In genomic region chr7:27134392-27134791, GRCh38 we compare ENCODE assay signal across 11 cellular contexts. TPM values are rescaled to one million over a fixed set of nuclear protein-coding genes. Genes with fewer than 3 reads are reported as not detected.
DNase-seq lines count a peak whose midpoint lies in the region; ATAC-seq and TF ChIP-seq lines count a peak whose summit lies in the region.
"Had no signal": no experiment of that assay in that cellular context is flagged by ENCODE, and none has a peak within 500 bp of the region (broad histone marks: within the 10 kb centered on the region; RNA-seq: fewer than 3 reads in every experiment).

No MANE protein-coding gene starts in this region.

- peaks cover 3% of the 10 kb centered on the region for H3K9me3 Mint-ChIP-seq in activated CD4-positive, alpha-beta T cell treated with anti-CD3 and anti-CD28 coated beads, Interleukin-2, amount 10 ng/mL, durations not matched to agents 24 days and 14 days

- peaks cover 0 to 99% (median 52%) of the 10 kb centered on the region in 3 donors for H3K27me3 ChIP-seq in stomach

- WGBS in stomach, 5 donors = 30 to 67% (median 48%) methylated on average over 2 of the region's 2 CpGs

- TF ChIP-seq CTCF in stomach (IDR thresholded peaks at IDR 0.05) = no peak

- H3K27ac ChIP-seq in stomach = peak overlapping the region in 4 of 5 donors; percentile 39 to 99 (median 95)

- peaks cover 14% of the 10 kb centered on the region for H3K4me1 Mint-ChIP-seq in activated CD4-positive, alpha-beta T cell treated with anti-CD3 and anti-CD28 coated beads, Interleukin-2, amount 10 ng/mL, durations not matched to agents 24 days and 14 days

- no peak overlapping the region for H3K4me3 ChIP-seq in stomach

- no peak for TF ChIP-seq POLR2A in stomach (IDR thresholded peaks at IDR 0.05)

- no peak overlapping the region for H3K27ac Mint-ChIP-seq in activated CD4-positive, alpha-beta T cell treated with anti-CD3 and anti-CD28 coated beads, Interleukin-2, amount 10 ng/mL, durations not matched to agents 24 days and 14 days
- H3K27ac Mint-ChIP-seq: activated CD4-positive, alpha-beta T cell treated with anti-CD3 and anti-CD28 coated beads, Interleukin-2, amount 10 ng/mL, durations not matched to agents 7 days and 5 days had no signal

- no peak for TF ChIP-seq EP300 in stomach (IDR thresholded peaks at IDR 0.05)

- no peaks in the 10 kb centered on the region for H3K9me3 ChIP-seq in stomach

- H3K4me1 ChIP-seq in stomach = peaks cover 0 to 80% (median 38%) of the 10 kb centered on the region in 4 donors

- peaks cover 47% of the 10 kb centered on the region for H3K27me3 Mint-ChIP-seq in activated CD4-positive, alpha-beta T cell treated with anti-CD3 and anti-CD28 coated beads, Interleukin-2, amount 10 ng/mL, durations not matched to agents 24 days and 14 days

- intact Hi-C loops in activated CD4-positive, alpha-beta T cell treated with anti-CD3 and anti-CD28 coated beads, Interleukin-2, amount 10 ng/mL, durations not matched to agents 24 days and 14 days (cut with micrococcal nuclease) = loop anchor here (2.0 to 5.0 kb wide), 2 partner anchors 16 to 37 kb away; partner anchors contain the start of gene HOXA1
- intact Hi-C loops in stomach (cut with DNase I; ENCODE audit: low total_unique reads) = no loop called here

- peaks cover under 1% of the 10 kb centered on the region for H3K36me3 Mint-ChIP-seq in activated CD4-positive, alpha-beta T cell treated with anti-CD3 and anti-CD28 coated beads, Interleukin-2, amount 10 ng/mL, durations not matched to agents 24 days and 14 days (ENCODE audit: low read depth)

- ATAC-seq in HG02759 (IDR thresholded peaks at IDR 0.05; ENCODE audit: unreplicated experiment) = no peak

- DNase-seq in activated CD4-positive, alpha-beta T cell treated with anti-CD3 and anti-CD28 coated beads, Interleukin-2, amount 10 ng/mL, durations not matched to agents 24 days and 14 days = peak; percentile 62
- DNase-seq in activated CD4-positive, alpha-beta T cell treated with anti-CD3 and anti-CD28 coated beads for 48 hours = no peak
- DNase-seq in NCI-H69 (lab: John Stamatoyannopoulos, UW) = peak; percentile 37
- peak; percentile 25 for DNase-seq in fibroblast of gingiva (ENCODE audit: low read depth)
- no peak for DNase-seq in stomach
- no peak for DNase-seq in SHP77 treated with DMSO at 0.1 percent for 48 hours (lab: John Stamatoyannopoulos, UW)
- DNase-seq in NCI-H526 (lab: John Stamatoyannopoulos, UW) = no peak
- DNase-seq: activated CD4-positive, alpha-beta T cell treated with anti-CD3 and anti-CD28 coated beads, Interleukin-2, amount 10 ng/mL, durations not matched to agents 7 days and 5 days; NCI-H345 had no signal

- H3K36me3 ChIP-seq in stomach = no peaks in the 10 kb centered on the region

- H3K4me3 Mint-ChIP-seq in activated CD4-positive, alpha-beta T cell treated with anti-CD3 and anti-CD28 coated beads, Interleukin-2, amount 10 ng/mL, durations not matched to agents 24 days and 14 days = peak overlapping the region; percentile 2
- H3K4me3 Mint-ChIP-seq: activated CD4-positive, alpha-beta T cell treated with anti-CD3 and anti-CD28 coated beads, Interleukin-2, amount 10 ng/mL, durations not matched to agents 7 days and 5 days had no signal

RNA-seq across cellular contexts. Expression of gene HOXA4, which starts 3.8 kb away (rescaled TPM):
- not detected in 2 replicates for total RNA-seq in activated CD4-positive, alpha-beta T cell treated with anti-CD3 and anti-CD28 coated beads, Interleukin-2, amount 10 ng/mL, durations not matched to agents 24 days and 14 days
- 1 to 10 TPM in 3 of 5 donors, under 1 TPM in 2; 0.55 to 5.8 (median 2.2) TPM for total RNA-seq in stomach
- 10 to 100 TPM in 1 of 3 donors, 1 to 10 TPM in 2; 4.4 to 17.0 (median 5.9) TPM for polyA plus RNA-seq in stomach
- total RNA-seq: mononuclear cell had no signal

RNA-seq across cellular contexts. Expression of gene HOXA5, which starts 9.1 kb away (rescaled TPM):
- not detected in 2 replicates for total RNA-seq in activated CD4-positive, alpha-beta T cell treated with anti-CD3 and anti-CD28 coated beads, Interleukin-2, amount 10 ng/mL, durations not matched to agents 24 days and 14 days
- 10 to 100 TPM in 3 of 5 donors, 1 to 10 TPM in 2; 2.9 to 53.1 (median 18.2) TPM for total RNA-seq in stomach
- 10 to 100 TPM in 1 of 3 donors, 1 to 10 TPM in 2; 7.5 to 12.8 (median 7.8) TPM for polyA plus RNA-seq in stomach
- total RNA-seq: activated CD4-positive, alpha-beta T cell treated with anti-CD3 and anti-CD28 coated beads, Interleukin-2, amount 10 ng/mL, durations not matched to agents 7 days and 5 days had no signal

RNA-seq across cellular contexts. Expression of gene HOXA6, which starts 13.2 kb away (rescaled TPM):
- total RNA-seq in activated CD4-positive, alpha-beta T cell treated with anti-CD3 and anti-CD28 coated beads, Interleukin-2, amount 10 ng/mL, durations not matched to agents 24 days and 14 days = not detected in 2 replicates
- total RNA-seq in stomach = 10 to 100 TPM in 1 of 5 donors, 1 to 10 TPM in 1, not detected in 3; 3.7 to 12.7 TPM
- under 1 TPM in 1 of 3 donors, not detected in 2; 0.81 TPM for polyA plus RNA-seq in stomach
- total RNA-seq: activated CD4-positive, alpha-beta T cell treated with anti-CD3 and anti-CD28 coated beads, Interleukin-2, amount 10 ng/mL, durations not matched to agents 7 days and 5 days; mononuclear cell had no signal

RNA-seq across cellular contexts. Expression of gene HOXA3, which starts 18.0 kb away (rescaled TPM):
- total RNA-seq in activated CD4-positive, alpha-beta T cell treated with anti-CD3 and anti-CD28 coated beads, Interleukin-2, amount 10 ng/mL, durations not matched to agents 24 days and 14 days = not detected in 2 replicates
- 10 to 100 TPM in 1 of 5 donors, 1 to 10 TPM in 2, under 1 TPM in 2; 0.87 to 42.6 (median 5.2) TPM for total RNA-seq in stomach
- 1 to 10 TPM; 2.8 to 5.2 (median 4.8) TPM for polyA plus RNA-seq in stomach
- total RNA-seq: activated CD4-positive, alpha-beta T cell treated with anti-CD3 and anti-CD28 coated beads, Interleukin-2, amount 10 ng/mL, durations not matched to agents 7 days and 5 days had no signal

RNA-seq across cellular contexts. Expression of gene HOXA7, which starts 22.1 kb away (rescaled TPM):
- total RNA-seq in activated CD4-positive, alpha-beta T cell treated with anti-CD3 and anti-CD28 coated beads, Interleukin-2, amount 10 ng/mL, durations not matched to agents 24 days and 14 days = not detected in 2 replicates
- 10 to 100 TPM in 1 of 5 donors, 1 to 10 TPM in 3, not detected in 1; 1.1 to 34.8 (median 3.3) TPM for total RNA-seq in stomach
- 1 to 10 TPM in 1 of 3 donors, under 1 TPM in 2; 0.98 to 7.9 (median 1.00) TPM for polyA plus RNA-seq in stomach
- total RNA-seq: activated CD4-positive, alpha-beta T cell treated with anti-CD3 and anti-CD28 coated beads, Interleukin-2, amount 10 ng/mL, durations not matched to agents 7 days and 5 days had no signal

Comparison
In these comparisons a context has a peak if more than half of its experiments do, and no peak if none do; other contexts are left out.
1. DNase-seq: peak in activated CD4-positive, alpha-beta T cell treated with anti-CD3 and anti-CD28 coated beads, Interleukin-2, amount 10 ng/mL, durations not matched to agents 24 days and 14 days (single experiment), NCI-H69 (single experiment) and fibroblast of gingiva (single experiment); none in activated CD4-positive, alpha-beta T cell treated with anti-CD3 and anti-CD28 coated beads for 48 hours (single experiment), stomach (single experiment), SHP77 treated with DMSO at 0.1 percent for 48 hours (single experiment) and NCI-H526 (0 of 2).